21 cellular contexts compared by ENCODE assay signal in the genomic region with DNA sequence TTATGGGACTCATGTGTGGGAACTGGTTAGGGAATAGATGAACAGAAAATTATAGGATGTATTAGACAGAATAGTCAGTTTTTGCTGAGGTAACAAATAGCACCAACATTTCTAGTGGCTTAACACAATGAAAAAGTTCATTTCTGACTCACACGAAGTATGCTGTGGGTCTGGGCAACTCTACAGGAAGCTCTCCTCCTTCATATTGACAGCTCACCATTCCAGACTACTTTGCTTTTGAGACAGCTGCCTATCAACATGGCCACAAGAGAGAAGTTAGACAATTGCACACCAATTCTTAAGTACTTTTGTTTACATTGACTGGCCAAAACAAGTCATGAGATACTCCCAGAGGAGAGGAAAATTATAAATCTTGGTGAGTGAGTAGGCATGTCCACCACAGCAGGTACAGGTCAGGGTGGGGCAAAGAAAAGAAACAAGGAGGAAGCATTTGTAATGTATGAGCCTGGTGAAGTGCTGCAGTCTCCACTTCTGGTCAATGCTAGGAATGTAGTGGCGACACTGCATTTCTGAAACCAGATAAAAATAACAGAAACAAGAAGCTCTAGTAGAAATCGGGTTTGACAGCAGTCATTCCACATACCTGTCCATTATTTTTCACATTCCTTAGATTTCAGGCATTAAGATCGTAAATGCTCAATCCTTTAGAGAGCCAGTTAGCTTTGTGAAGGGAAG.
"Had no signal": no experiment of that assay in that cellular context is flagged by ENCODE, and none has a peak within 500 bp of the region (broad histone marks: within the 10 kb centered on the region; RNA-seq: fewer than 3 reads in every experiment).

No MANE protein-coding gene starts in this region.

- H3K4me1 ChIP-seq: left ventricle myocardium inferior, right atrium auricular region, transverse colon had no signal

- H3K4me1 Mint-ChIP-seq: activated naive CD8-positive, alpha-beta T cell treated with anti-CD3 and anti-CD28 coated beads, Interleukin-2, amount 10 ng/mL, durations not matched to agents 7 days and 5 days; naive B cell; neural crest cell had no signal

- H3K27ac ChIP-seq: dorsolateral prefrontal cortex, left ventricle myocardium inferior, right atrium auricular region, skin epidermis, transverse colon had no signal

- FAIRE-seq: colon, frontal cortex, kidney had no signal

- H3K9me3 Mint-ChIP-seq: activated naive CD8-positive, alpha-beta T cell treated with anti-CD3 and anti-CD28 coated beads, Interleukin-2, amount 10 ng/mL, durations not matched to agents 7 days and 5 days; neural crest cell; stimulated activated naive CD8-positive, alpha-beta T cell treated with anti-CD3 and anti-CD28 coated beads, Interleukin-15, Interleukin-2, amounts not matched to agents 100 ng/mL and 50 ng/mL, for 24 hours had no signal

- H3K4me3 ChIP-seq: dorsolateral prefrontal cortex, left ventricle myocardium inferior, right atrium auricular region, skin epidermis, transverse colon had no signal

- H3K4me3 Mint-ChIP-seq: activated naive CD8-positive, alpha-beta T cell treated with anti-CD3 and anti-CD28 coated beads, Interleukin-2, amount 10 ng/mL, durations not matched to agents 7 days and 5 days; activated T-helper 1 cell treated with anti-CD3 and anti-CD28 coated beads, Interleukin-12 subunit alpha, Interleukin-12 subunit beta, Interleukin-2, Interleukin-4 antibody, amounts not matched to agents 30 ng/mL and 10 ng/mL and 1 ng/mL, durations not matched to agents 14 hours and 24 hours and 36 hours; brain; naive B cell; neural crest cell; stimulated activated naive CD8-positive, alpha-beta T cell treated with anti-CD3 and anti-CD28 coated beads, Interleukin-15, Interleukin-2, amounts not matched to agents 100 ng/mL and 50 ng/mL, for 24 hours had no signal

- H3K36me3 Mint-ChIP-seq: activated naive CD8-positive, alpha-beta T cell treated with anti-CD3 and anti-CD28 coated beads, Interleukin-2, amount 10 ng/mL, durations not matched to agents 7 days and 5 days; brain; naive B cell had no signal

- H3K27ac Mint-ChIP-seq: activated naive CD8-positive, alpha-beta T cell treated with anti-CD3 and anti-CD28 coated beads, Interleukin-2, amount 10 ng/mL, durations not matched to agents 7 days and 5 days; activated T-helper 1 cell treated with anti-CD3 and anti-CD28 coated beads, Interleukin-12 subunit alpha, Interleukin-12 subunit beta, Interleukin-2, Interleukin-4 antibody, amounts not matched to agents 30 ng/mL and 10 ng/mL and 1 ng/mL, durations not matched to agents 14 hours and 24 hours and 36 hours; brain; naive B cell; progenitor cell of endocrine pancreas; stimulated activated naive CD8-positive, alpha-beta T cell treated with anti-CD3 and anti-CD28 coated beads, Interleukin-15, Interleukin-2, amounts not matched to agents 100 ng/mL and 50 ng/mL, for 24 hours had no signal

- H3K27me3 ChIP-seq: right atrium auricular region, transverse colon had no signal

- DNase-seq: activated CD4-positive, CD25-positive, alpha-beta regulatory T cell; activated CD8-positive, alpha-beta memory T cell treated with anti-CD3 and anti-CD28 coated beads for 24 hours; activated naive CD8-positive, alpha-beta T cell treated with anti-CD3 and anti-CD28 coated beads, Interleukin-2, amount 10 ng/mL, durations not matched to agents 7 days and 5 days; amygdala; central memory CD4-positive, alpha-beta T cell; dorsolateral prefrontal cortex; kidney; left ventricle myocardium inferior; naive B cell; T-helper 1 cell; T-helper 9 cell; transverse colon had no signal

- H3K36me3 ChIP-seq: left ventricle myocardium inferior, right atrium auricular region, transverse colon had no signal

- H3K9me3 ChIP-seq: left ventricle myocardium inferior, right atrium auricular region, transverse colon had no signal
